17 cellular contexts compared by ENCODE assay signal in the genomic region with DNA sequence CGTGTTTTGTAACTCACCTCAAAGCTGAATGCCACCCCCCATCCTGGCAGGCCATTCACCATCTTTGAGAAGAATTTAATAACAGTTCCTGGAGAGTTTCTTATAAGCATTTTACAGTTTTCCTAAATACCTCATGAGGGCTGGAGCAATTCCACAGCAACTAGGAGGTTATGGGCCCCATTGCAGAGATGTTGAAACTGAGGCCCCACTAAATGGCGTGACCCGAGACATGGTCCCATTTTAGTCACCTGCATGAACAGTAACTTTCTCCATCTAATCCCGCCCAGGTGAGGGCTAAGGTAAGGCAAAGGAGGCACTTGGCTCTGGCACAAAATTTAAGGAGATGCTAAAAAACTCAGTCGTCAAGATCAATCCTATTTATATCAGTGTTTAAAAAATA.
A peak's percentile ranks its signal among the peaks of the same experiment; 100 is the strongest.
DNase-seq lines count a peak whose midpoint lies in the region; ATAC-seq and TF ChIP-seq lines count a peak whose summit lies in the region.
"Had no signal": no experiment of that assay in that cellular context is flagged by ENCODE, and none has a peak within 500 bp of the region (broad histone marks: within the 10 kb centered on the region; RNA-seq: fewer than 3 reads in every experiment).

No MANE protein-coding gene starts in this region.

- no peak overlapping the region for H2AFZ ChIP-seq in KMS-11 (ENCODE audit: low read depth)

- H3K4me2 ChIP-seq in KMS-11 = peak overlapping the region; percentile 2; the same call in 1 of the 2 replicates

- intact Hi-C loops in heart right ventricle (cut with DNase I) = loop anchor here in 2 of 10 donors (5.0 kb wide), 1 partner anchor 75 kb away; a partner anchor contains a TSS
- intact Hi-C loops in left ventricle myocardium superior (cut with micrococcal nuclease) = no loop called here
- intact Hi-C loops in spleen (cut with DNase I; ENCODE audit: low total_unique reads) = no loop called here

- H3K4me1 ChIP-seq in heart right ventricle (peaks cover 35 to 95% (median 82%) of the 10 kb centered on the region in 9 donors), KMS-11 (ENCODE audit: low read depth, poor library complexity, severe bottlenecking) (peaks cover 95% of the 10 kb centered on the region), gastroesophageal sphincter (peaks cover 7 to 92% (median 38%) of the 10 kb centered on the region in 3 donors), spleen (peaks cover 0 to 27% (median 8%) of the 10 kb centered on the region in 6 donors)

- H4K20me1 ChIP-seq in KMS-11 (ENCODE audit: insufficient read depth) = no peaks in the 10 kb centered on the region

- TF ChIP-seq POLR2A in gastroesophageal sphincter (IDR thresholded peaks at IDR 0.05) (no peak), spleen (IDR thresholded peaks at IDR 0.05) (no peak)

- DNase-seq in heart right ventricle = no peak
- no peak for DNase-seq in left ventricle myocardium superior
- peak; percentile 6 for DNase-seq in spleen
- DNase-seq in MV-4-11 (lab: John Stamatoyannopoulos, UW) = no peak
- DNase-seq in amygdala (lab: John Stamatoyannopoulos, UW) = no peak
- DNase-seq in HK-2 (ENCODE audit: unreplicated experiment) = no peak
- DNase-seq: Caco-2; CD4-positive, alpha-beta T cell; HCEC 1CT; NCI-H1105 treated with DMSO at 0.1 percent for 48 hours; NCI-H1694; NCI-H510A; NCI-H748 treated with DMSO at 0.1 percent for 48 hours; NK-92 treated with Interleukin-12 subunit alpha and Interleukin-12 subunit beta, amount 100 ng/mL, for 24 hours; SHP77 treated with DMSO at 0.1 percent for 48 hours had no signal

- H3K4me3 ChIP-seq in heart right ventricle (no peak overlapping the region), KMS-11 (IDR thresholded peaks at IDR 0.05; ENCODE audit: insufficient read depth, low read depth, low read length) (no peak overlapping the region), gastroesophageal sphincter (no peak overlapping the region), spleen (no peak overlapping the region)

- ATAC-seq in heart right ventricle (no peak), left ventricle myocardium superior (no peak), gastroesophageal sphincter (no peak)

- peak overlapping the region; percentile 31 to 92 (median 88) for H3K27ac ChIP-seq in heart right ventricle
- H3K27ac ChIP-seq in KMS-11 = no peak overlapping the region
- H3K27ac ChIP-seq in gastroesophageal sphincter = peak overlapping the region in 3 of 4 donors; percentile 89 to 93 (median 91)
- H3K27ac ChIP-seq in spleen = no peak overlapping the region

- TF ChIP-seq EP300 in gastroesophageal sphincter (IDR thresholded peaks at IDR 0.05) = no peak

- H3K9me3 ChIP-seq in heart right ventricle (no peaks in the 10 kb centered on the region), gastroesophageal sphincter (no peaks in the 10 kb centered on the region), spleen (no peaks in the 10 kb centered on the region)
- H3K9me3 ChIP-seq: Caco-2 had no signal

- WGBS in heart right ventricle, 2 donors = 63 to 65% methylated on average over 5 of the region's 5 CpGs
- 19 to 73% methylated on average over 3 to 5 of the region's 5 CpGs for WGBS in gastroesophageal sphincter (ENCODE audit: low coverage in 1 of 2), 2 donors
- 73 to 84% (median 83%) methylated on average over 5 of the region's 5 CpGs for WGBS in spleen, 5 donors

- TF ChIP-seq CTCF in heart right ventricle (IDR thresholded peaks at IDR 0.05) = no peak
- no peak for TF ChIP-seq CTCF in KMS-11 (conservative IDR thresholded peaks at IDR 0.05; ENCODE audit: low read depth, low read length)
- TF ChIP-seq CTCF in gastroesophageal sphincter (IDR thresholded peaks at IDR 0.05) = no peak
- TF ChIP-seq CTCF in spleen (IDR thresholded peaks at IDR 0.05 in 8 of 11, conservative IDR thresholded peaks at IDR 0.05 in 3 of 11) = no peak

- no peaks in the 10 kb centered on the region for H3K27me3 ChIP-seq in heart right ventricle
- no peaks in the 10 kb centered on the region for H3K27me3 ChIP-seq in KMS-11 (ENCODE audit: insufficient read depth, low read depth)
- no peaks in the 10 kb centered on the region for H3K27me3 ChIP-seq in gastroesophageal sphincter
- no peaks in the 10 kb centered on the region for H3K27me3 ChIP-seq in spleen (replicated peaks in 1 of 7)

- no peak overlapping the region for H3K9ac ChIP-seq in KMS-11

- peaks cover 25% of the 10 kb centered on the region; the same call in 1 of the 2 replicates for H3K79me2 ChIP-seq in KMS-11 (ENCODE audit: insufficient read depth, low read depth)

- H3K36me3 ChIP-seq in heart right ventricle (no peaks in the 10 kb centered on the region), KMS-11 (ENCODE audit: insufficient read depth) (no peaks in the 10 kb centered on the region), gastroesophageal sphincter (no peaks in the 10 kb centered on the region), spleen (no peaks in the 10 kb centered on the region)

Comparison
In these comparisons a context has a peak if more than half of its experiments do, and no peak if none do; other contexts are left out.
1. H3K27ac ChIP-seq: peak in heart right ventricle (10 of 10) and gastroesophageal sphincter (3 of 4); none in KMS-11 (single experiment) and spleen (0 of 8).